12 cellular contexts compared by ENCODE assay signal in genomic region chr15:67096536-67097294, GRCh38. TPM values are rescaled to one million over a fixed set of nuclear protein-coding genes. Genes with fewer than 3 reads are reported as not detected.
A peak's percentile ranks its signal among the peaks of the same experiment; 100 is the strongest.
DNase-seq lines count a peak whose midpoint lies in the region; ATAC-seq and TF ChIP-seq lines count a peak whose summit lies in the region.
"Had no signal": no experiment of that assay in that cellular context is flagged by ENCODE, and none has a peak within 500 bp of the region (broad histone marks: within the 10 kb centered on the region; RNA-seq: fewer than 3 reads in every experiment).

No MANE protein-coding gene starts in this region.

- H3K27me3 ChIP-seq in PC-9 (ENCODE audit: insufficient read depth, low read depth) (no peaks in the 10 kb centered on the region), mammary epithelial cell (ENCODE audit: insufficient read depth, low read length) (no peaks in the 10 kb centered on the region), smooth muscle cell (ENCODE audit: low read depth) (no peaks in the 10 kb centered on the region), MM.1S (replicated peaks; ENCODE audit: insufficient read depth, low read length) (no peaks in the 10 kb centered on the region)
- H3K27me3 ChIP-seq: colonic mucosa, gastrocnemius medialis, ovary had no signal

- H3K36me3 ChIP-seq in PC-9 (ENCODE audit: low read depth) = peaks cover 33% of the 10 kb centered on the region
- peaks cover 19% of the 10 kb centered on the region for H3K36me3 ChIP-seq in mammary epithelial cell (ENCODE audit: insufficient read depth, low read length)
- H3K36me3 ChIP-seq in smooth muscle cell (ENCODE audit: low read depth) = no peaks in the 10 kb centered on the region
- no peaks in the 10 kb centered on the region for H3K36me3 ChIP-seq in MM.1S (replicated peaks; ENCODE audit: insufficient read depth, low read length)
- H3K36me3 ChIP-seq: colonic mucosa, gastrocnemius medialis, ovary had no signal

- no peaks in the 10 kb centered on the region for H3K9me3 Mint-ChIP-seq in activated naive CD4-positive, alpha-beta T cell treated with anti-CD3 and anti-CD28 coated beads for 36 hours
- H3K9me3 Mint-ChIP-seq in stimulated activated naive B cell treated with anti-CD40 and anti-IgM and Interleukin-4, amounts not matched to agents 10 μg/mL and 1 μg/mL and 100 μg/mL, for 72 hours = no peaks in the 10 kb centered on the region

- H3K9me2 ChIP-seq in PC-9 (ENCODE audit: insufficient read depth) (no peaks in the 10 kb centered on the region), MM.1S (replicated peaks; ENCODE audit: insufficient read depth, low read length) (no peaks in the 10 kb centered on the region)

- H3K9ac ChIP-seq in mammary epithelial cell (ENCODE audit: insufficient read depth, low read length) (no peak overlapping the region), smooth muscle cell (ENCODE audit: low read depth) (no peak overlapping the region), MM.1S (ENCODE audit: low read length) (no peak overlapping the region)

- H3K4me3 ChIP-seq in PC-9 = no peak overlapping the region
- no peak overlapping the region for H3K4me3 ChIP-seq in mammary epithelial cell (replicated peaks in 1 of 3; ENCODE audit: insufficient read depth in 1 of 3, low read depth in 2 of 3, low read length in 3 of 3)
- no peak overlapping the region for H3K4me3 ChIP-seq in smooth muscle cell
- no peak overlapping the region for H3K4me3 ChIP-seq in MM.1S (ENCODE audit: low read length)
- H3K4me3 ChIP-seq: colonic mucosa, gastrocnemius medialis, ovary had no signal

- WGBS in mammary epithelial cell (ENCODE audit: low coverage, missing lambda C conversion rate) = 97% methylated on average over 2 of the region's 2 CpGs
- 93% methylated on average over 2 of the region's 2 CpGs for WGBS in smooth muscle cell (ENCODE audit: low lambda C conversion rate)

- DNase-seq in activated naive CD4-positive, alpha-beta T cell treated with anti-CD3 and anti-CD28 coated beads for 36 hours = no peak
- no peak for DNase-seq in activated naive CD4-positive, alpha-beta T cell treated with Interleukin-2 at 50 U/mL for 16 hours
- DNase-seq in PC-9 = peak in 1 of 2 experiments; percentile 71
- DNase-seq in mammary epithelial cell = peak; percentile 62
- no peak for DNase-seq in stimulated activated naive B cell treated with anti-CD40 and anti-IgM and Interleukin-4, amounts not matched to agents 10 μg/mL and 1 μg/mL and 100 μg/mL, for 72 hours
- DNase-seq in smooth muscle cell (lab: John Stamatoyannopoulos, UW; ENCODE audit: unreplicated experiment) = no peak
- DNase-seq in MM.1S = no peak
- DNase-seq: colonic mucosa; gastrocnemius medialis; ovary; stimulated activated CD4-positive, alpha-beta T cell treated with anti-CD3 and anti-CD28 coated beads, Interleukin-4, amount 100 ng/mL, for 24 hours had no signal

- H3K4me1 ChIP-seq in PC-9 (replicated peaks; ENCODE audit: insufficient read depth) (peaks cover 45% of the 10 kb centered on the region), mammary epithelial cell (ENCODE audit: insufficient read depth, low read length) (peaks cover 39% of the 10 kb centered on the region), smooth muscle cell (ENCODE audit: low read depth) (peaks cover 25% of the 10 kb centered on the region), MM.1S (ENCODE audit: low read length) (peaks cover 51% of the 10 kb centered on the region)

- in situ Hi-C loops in mammary epithelial cell (cut with MboI; ENCODE audit: low sequenced_read_pairs in 2 of 2) = no loop called here

- H3K9me3 ChIP-seq in PC-9 (ENCODE audit: insufficient read depth, low read depth) (no peaks in the 10 kb centered on the region), mammary epithelial cell (replicated peaks; ENCODE audit: insufficient read depth, low read length) (no peaks in the 10 kb centered on the region), smooth muscle cell (replicated peaks; ENCODE audit: low read depth) (no peaks in the 10 kb centered on the region), MM.1S (replicated peaks; ENCODE audit: insufficient read depth, low read length) (no peaks in the 10 kb centered on the region)
- H3K9me3 ChIP-seq: colonic mucosa, gastrocnemius medialis, ovary had no signal

- H3K4me1 Mint-ChIP-seq in activated naive CD4-positive, alpha-beta T cell treated with anti-CD3 and anti-CD28 coated beads for 36 hours (ENCODE audit: low read depth) = peaks cover 61% of the 10 kb centered on the region
- H3K4me1 Mint-ChIP-seq in stimulated activated naive B cell treated with anti-CD40 and anti-IgM and Interleukin-4, amounts not matched to agents 10 μg/mL and 1 μg/mL and 100 μg/mL, for 72 hours = peaks cover 0 to 72% of the 10 kb centered on the region in 2 donors

- no peak for ATAC-seq in stimulated activated naive B cell treated with anti-CD40 and anti-IgM and Interleukin-4, amounts not matched to agents 10 μg/mL and 1 μg/mL and 100 μg/mL, for 72 hours (replicated peaks)
- ATAC-seq in GM18858 (IDR thresholded peaks at IDR 0.05; ENCODE audit: unreplicated experiment) = no peak
- ATAC-seq: gastrocnemius medialis had no signal

- H3K4me2 ChIP-seq in PC-9 (peak overlapping the region; percentile 32; the same call in 1 of the 2 replicates), mammary epithelial cell (ENCODE audit: insufficient read depth, low read depth, low read length) (no peak overlapping the region), smooth muscle cell (no peak overlapping the region), MM.1S (ENCODE audit: low read depth, low read length) (no peak overlapping the region)

- peaks cover 98% of the 10 kb centered on the region for H3K79me2 ChIP-seq in PC-9 (ENCODE audit: low read depth)
- peaks cover 94% of the 10 kb centered on the region for H3K79me2 ChIP-seq in mammary epithelial cell (ENCODE audit: insufficient read depth, low read length)
- H3K79me2 ChIP-seq in smooth muscle cell (ENCODE audit: low read depth) = peaks cover 89% of the 10 kb centered on the region
- peaks cover 58% of the 10 kb centered on the region for H3K79me2 ChIP-seq in MM.1S (ENCODE audit: low read length)

- peak overlapping the region; percentile 83 for H3K27ac Mint-ChIP-seq in activated naive CD4-positive, alpha-beta T cell treated with anti-CD3 and anti-CD28 coated beads for 36 hours
- H3K27ac Mint-ChIP-seq in stimulated activated naive B cell treated with anti-CD40 and anti-IgM and Interleukin-4, amounts not matched to agents 10 μg/mL and 1 μg/mL and 100 μg/mL, for 72 hours = peak overlapping the region; percentile 95

- no TSS peak for BruUV-seq in PC-9 (replicated peaks; lab: Mats Ljungman, UMichigan)
- BruUV-seq in mammary epithelial cell (replicated peaks; lab: Mats Ljungman, UMichigan) = no TSS peak

- peak overlapping the region; percentile 41 for H3K27ac ChIP-seq in PC-9
- no peak overlapping the region for H3K27ac ChIP-seq in mammary epithelial cell (ENCODE audit: insufficient read depth, low read depth, low read length)
- no peak overlapping the region for H3K27ac ChIP-seq in smooth muscle cell (ENCODE audit: low read depth)
- no peak overlapping the region for H3K27ac ChIP-seq in MM.1S (ENCODE audit: low read length)
- H3K27ac ChIP-seq: ovary had no signal

- dilution Hi-C loops in mammary epithelial cell (cut with HindIII; ENCODE audit: low sequenced_read_pairs) = loop anchor here (5.0 kb wide), 2 partner anchors 74 to 86 kb away; no protein-coding TSS in a partner anchor

- H2AFZ ChIP-seq in PC-9 (no peak overlapping the region), mammary epithelial cell (ENCODE audit: low read depth, low read length) (no peak overlapping the region), smooth muscle cell (ENCODE audit: low read depth) (no peak overlapping the region), MM.1S (ENCODE audit: low read length) (no peak overlapping the region)

- CTCF ChIA-PET in activated naive CD4-positive, alpha-beta T cell treated with anti-CD3 and anti-CD28 coated beads for 36 hours (lab: Charles Lee) = interaction anchor here (0.6 to 1.4 kb wide), 3 partner anchors 11 to 1006 kb away, joined by 3 to 5 read pairs (median 3); no protein-coding TSS in a partner anchor
- CTCF ChIA-PET in PC-9 (lab: Charles Lee) = no interaction called here
- CTCF ChIA-PET in mammary epithelial cell (lab: Charles Lee; ENCODE audit: low non-redundant PET) = interaction anchor here (0.5 kb wide), 1 partner anchor 207 kb away, joined by 4 read pairs; no protein-coding TSS in a partner anchor

- peaks cover 16% of the 10 kb centered on the region for H3K36me3 Mint-ChIP-seq in activated naive CD4-positive, alpha-beta T cell treated with anti-CD3 and anti-CD28 coated beads for 36 hours (ENCODE audit: low read depth)
- H3K36me3 Mint-ChIP-seq in stimulated activated naive B cell treated with anti-CD40 and anti-IgM and Interleukin-4, amounts not matched to agents 10 μg/mL and 1 μg/mL and 100 μg/mL, for 72 hours = peaks cover 28 to 36% of the 10 kb centered on the region in 2 donors

- H4K20me1 ChIP-seq in PC-9 (ENCODE audit: insufficient read depth) (no peaks in the 10 kb centered on the region), mammary epithelial cell (ENCODE audit: insufficient read depth, low read length) (no peaks in the 10 kb centered on the region), smooth muscle cell (ENCODE audit: low read depth) (peaks cover 92% of the 10 kb centered on the region), MM.1S (ENCODE audit: insufficient read depth, low read length) (no peaks in the 10 kb centered on the region)

- intact Hi-C loops in activated naive CD4-positive, alpha-beta T cell treated with anti-CD3 and anti-CD28 coated beads for 36 hours (cut with micrococcal nuclease) = no loop called here
- intact Hi-C loops in PC-9 (cut with micrococcal nuclease; ENCODE audit: unreplicated experiment) = no loop called here
- intact Hi-C loops in mammary epithelial cell (cut with micrococcal nuclease) = no loop called here

- no peak overlapping the region for H3K4me3 Mint-ChIP-seq in activated naive CD4-positive, alpha-beta T cell treated with anti-CD3 and anti-CD28 coated beads for 36 hours
- no peak overlapping the region for H3K4me3 Mint-ChIP-seq in stimulated activated naive B cell treated with anti-CD40 and anti-IgM and Interleukin-4, amounts not matched to agents 10 μg/mL and 1 μg/mL and 100 μg/mL, for 72 hours

- H3F3A ChIP-seq in PC-9 (ENCODE audit: insufficient read depth, low read depth) = peaks cover 44% of the 10 kb centered on the region
- H3F3A ChIP-seq in smooth muscle cell (ENCODE audit: low read depth) = peaks cover 26% of the 10 kb centered on the region
- peaks cover 28% of the 10 kb centered on the region for H3F3A ChIP-seq in MM.1S (ENCODE audit: insufficient read depth, low read length)

- POLR2A ChIA-PET in PC-9 (lab: Charles Lee; ENCODE audit: unreplicated experiment) = no interaction called here

- no peaks in the 10 kb centered on the region for H3K27me3 Mint-ChIP-seq in activated naive CD4-positive, alpha-beta T cell treated with anti-CD3 and anti-CD28 coated beads for 36 hours (ENCODE audit: low read depth)
- H3K27me3 Mint-ChIP-seq in stimulated activated naive B cell treated with anti-CD40 and anti-IgM and Interleukin-4, amounts not matched to agents 10 μg/mL and 1 μg/mL and 100 μg/mL, for 72 hours = no peaks in the 10 kb centered on the region

- TF ChIP-seq CTCF in PC-9 (conservative IDR thresholded peaks at IDR 0.05) (no peak), mammary epithelial cell (conservative IDR thresholded peaks at IDR 0.05 in 1 of 2, IDR thresholded peaks at IDR 0.05 in 1 of 2; ENCODE audit: extremely low read depth in 1 of 2, insufficient read depth in 1 of 2, low read depth in 1 of 2, low read length in 2 of 2) (no peak), smooth muscle cell (IDR thresholded peaks at IDR 0.05; ENCODE audit: borderline replicate concordance, insufficient read depth, poor library complexity, severe bottlenecking) (no peak), MM.1S (IDR thresholded peaks at IDR 0.05; ENCODE audit: low read length) (no peak)

RNA-seq across cellular contexts. Expression of gene SMAD3, which starts 31.3 kb away (rescaled TPM):
- total RNA-seq in activated naive CD4-positive, alpha-beta T cell treated with anti-CD3 and anti-CD28 coated beads for 36 hours = 10 to 100 TPM; 35.1 to 39.2 TPM
- total RNA-seq in PC-9 (2021) (99.5 and 109 TPM in 2 replicates), mammary epithelial cell (10 to 100 TPM in 1 of 2 donors, 1 to 10 TPM in 1; 8.7 to 41.0 TPM), smooth muscle cell (21.9 and 25.9 TPM in 2 replicates)
- polyA plus RNA-seq in mammary epithelial cell (29.2 TPM), smooth muscle cell (20.2 and 27.7 TPM in 2 replicates)
- 60.6 TPM for polyA minus RNA-seq in mammary epithelial cell
